8 cellular contexts compared by ENCODE assay signal in the genomic region with DNA sequence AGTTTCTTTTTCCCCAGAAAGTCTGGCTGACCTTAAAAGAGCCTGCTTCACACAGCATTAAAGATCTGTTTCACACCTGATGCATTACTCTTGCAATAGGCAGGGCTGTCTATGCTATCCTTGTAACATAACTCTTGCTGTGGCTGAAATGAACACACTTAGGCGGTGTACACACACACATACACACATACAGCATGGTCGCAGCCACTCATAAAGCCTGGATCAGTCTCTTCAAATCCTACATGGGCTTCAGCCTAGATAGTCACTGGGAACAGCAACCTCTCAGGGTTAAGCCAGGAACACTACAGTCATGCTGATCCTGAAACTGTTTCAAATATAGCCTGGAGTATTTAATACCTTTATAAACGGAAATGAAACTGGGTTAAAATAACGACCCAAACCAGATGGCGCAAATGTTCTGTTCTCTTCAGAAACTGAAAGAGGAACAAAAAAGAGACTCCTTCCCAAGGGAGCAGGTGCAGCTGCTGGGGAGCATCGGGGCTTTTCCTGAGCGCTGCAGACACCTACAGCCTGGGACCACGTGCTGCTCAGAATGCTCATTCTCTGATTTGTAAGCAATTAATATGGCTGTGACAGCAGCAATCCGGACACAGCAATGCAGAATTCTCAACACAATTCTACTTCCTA.
DNase-seq lines count a peak whose midpoint lies in the region; ATAC-seq and TF ChIP-seq lines count a peak whose summit lies in the region.

No MANE protein-coding gene starts in this region.

- no peaks in the 10 kb centered on the region for H3K9me3 ChIP-seq in transverse colon

- TF ChIP-seq CTCF in GM06990 (IDR thresholded peaks at IDR 0.05; ENCODE audit: insufficient read depth, low read length, poor library complexity, severe bottlenecking) (no peak), transverse colon (IDR thresholded peaks at IDR 0.05) (no peak), endothelial cell (IDR thresholded peaks at IDR 0.05; ENCODE audit: unreplicated experiment) (no peak)

- TF ChIP-seq EP300 in transverse colon (IDR thresholded peaks at IDR 0.05; ENCODE audit: low read depth): no peak

- intact Hi-C loops in transverse colon (cut with DNase I; ENCODE audit: low total_unique reads): no loop called here

- H3K27me3 ChIP-seq in GM06990 (replicated peaks; ENCODE audit: control insufficient read depth, insufficient read depth, low read length) (no peaks in the 10 kb centered on the region), transverse colon (no peaks in the 10 kb centered on the region)

- 18 to 22% methylated on average over 3 to 9 of the region's 9 CpGs for WGBS in transverse colon (ENCODE audit: low coverage in 1 of 2), 2 donors

- H3K4me3 ChIP-seq in GM06990 (replicated peaks; ENCODE audit: low read depth, low read length) (peak overlapping the region; percentile 23), transverse colon (no peak overlapping the region)

- peaks cover 0 to 8% (median 2%) of the 10 kb centered on the region in 4 donors for H3K4me1 ChIP-seq in transverse colon

- peak; percentile 85 for ATAC-seq in GM19351 (IDR thresholded peaks at IDR 0.05; ENCODE audit: unreplicated experiment)
- ATAC-seq in HG03159 (IDR thresholded peaks at IDR 0.05; ENCODE audit: unreplicated experiment): peak; percentile 87
- peak; percentile 66 for ATAC-seq in activated T-helper 17 cell treated with anti-CD3 and anti-CD28 coated beads, Interleukin-2, amount 50 U/mL, for 72 hours (replicated peaks)

- H3K27ac Mint-ChIP-seq in activated T-helper 17 cell treated with anti-CD3 and anti-CD28 coated beads, Interleukin-2, amount 50 U/mL, for 72 hours: no peak overlapping the region
- H3K27ac Mint-ChIP-seq in endothelial cell (ENCODE audit: unreplicated experiment): no peak overlapping the region

- peak overlapping the region; percentile 74 for H3K4me3 Mint-ChIP-seq in activated T-helper 17 cell treated with anti-CD3 and anti-CD28 coated beads, Interleukin-2, amount 50 U/mL, for 72 hours
- H3K4me3 Mint-ChIP-seq in endothelial cell (ENCODE audit: unreplicated experiment): no peak overlapping the region

- in situ Hi-C loops in transverse colon (cut with MboI; ENCODE audit: low pct_ligation_motif_present in 1 of 4, low pct_unique_long_range_greater_than_20kb in 1 of 4, low sequenced_read_pairs in 3 of 4): no loop called here

- H3K27ac ChIP-seq in transverse colon: peak overlapping the region; percentile 17 to 69 (median 46)

- no peak for TF ChIP-seq POLR2A in transverse colon (IDR thresholded peaks at IDR 0.05)
- no peak for TF ChIP-seq POLR2A in erythroblast (IDR thresholded peaks at IDR 0.05; ENCODE audit: low read length)

- no peaks in the 10 kb centered on the region for H3K36me3 Mint-ChIP-seq in activated T-helper 17 cell treated with anti-CD3 and anti-CD28 coated beads, Interleukin-2, amount 50 U/mL, for 72 hours (ENCODE audit: low read depth)
- no peaks in the 10 kb centered on the region for H3K36me3 Mint-ChIP-seq in endothelial cell (ENCODE audit: low read depth, unreplicated experiment)

- peaks cover 6% of the 10 kb centered on the region for H3K4me1 Mint-ChIP-seq in activated T-helper 17 cell treated with anti-CD3 and anti-CD28 coated beads, Interleukin-2, amount 50 U/mL, for 72 hours
- peaks cover 14% of the 10 kb centered on the region for H3K4me1 Mint-ChIP-seq in endothelial cell (ENCODE audit: unreplicated experiment)

- DNase-seq in GM06990 (ENCODE audit: extremely low read depth, insufficient read length) (peak; percentile 84), transverse colon (peak; percentile 67), erythroblast (lab: John Stamatoyannopoulos, UW) (no peak), endothelial cell (ENCODE audit: low spot score) (no peak)
- no peak for DNase-seq in stimulated activated CD4-positive, alpha-beta T cell treated with anti-CD3 and anti-CD28 coated beads, Interleukin-2, amount 100 ng/mL, for 48 hours

- H3K27me3 Mint-ChIP-seq in activated T-helper 17 cell treated with anti-CD3 and anti-CD28 coated beads, Interleukin-2, amount 50 U/mL, for 72 hours: no peaks in the 10 kb centered on the region
- peaks cover 3% of the 10 kb centered on the region for H3K27me3 Mint-ChIP-seq in endothelial cell (ENCODE audit: unreplicated experiment)

- H3K36me3 ChIP-seq in GM06990 (ENCODE audit: control insufficient read depth, insufficient read depth, low read length) (no peaks in the 10 kb centered on the region), transverse colon (no peaks in the 10 kb centered on the region)

- H3K9me3 Mint-ChIP-seq in activated T-helper 17 cell treated with anti-CD3 and anti-CD28 coated beads, Interleukin-2, amount 50 U/mL, for 72 hours: no peaks in the 10 kb centered on the region
- H3K9me3 Mint-ChIP-seq in endothelial cell (ENCODE audit: unreplicated experiment): no peaks in the 10 kb centered on the region

Comparison
In these comparisons a context has a peak if more than half of its experiments do, and no peak if none do; other contexts are left out.
1. DNase-seq: peak in GM06990 (single experiment) and transverse colon (single experiment); none in stimulated activated CD4-positive, alpha-beta T cell treated with anti-CD3 and anti-CD28 coated beads, Interleukin-2, amount 100 ng/mL, for 48 hours (0 of 2), erythroblast (0 of 2) and endothelial cell (single experiment).
2. Peak in every context shown above with its lines, with median percentiles within 50 percentile points of each other: ATAC-seq.